ENCODE assay signal across 8 cellular contexts in genomic region chr15:89442671-89443307, GRCh38.
DNase-seq lines count a peak whose midpoint lies in the region; ATAC-seq and TF ChIP-seq lines count a peak whose summit lies in the region.

No MANE protein-coding gene starts in this region.

- peak; percentile 67 for DNase-seq in AG08395 (ENCODE audit: low spot score)
- DNase-seq in NCI-H2227 (lab: John Stamatoyannopoulos, UW; ENCODE audit: unreplicated experiment) = peak; percentile 83
- DNase-seq in activated T-cell treated with anti-CD3 and anti-CD28 coated beads for 48 hours (ENCODE audit: low read depth) = peak; percentile 62
- DNase-seq in germinal center (ENCODE audit: low spot score) = peak; percentile 66
- peak; percentile 27 for DNase-seq in stimulated activated CD4-positive, alpha-beta T cell treated with anti-CD3 and anti-CD28 coated beads, Interleukin-12 subunit alpha, Interleukin-12 subunit beta, amount 100 ng/mL, for 4 hours

- ATAC-seq in HG02870 (IDR thresholded peaks at IDR 0.05; ENCODE audit: unreplicated experiment) (no peak), GM21717 (IDR thresholded peaks at IDR 0.05; ENCODE audit: unreplicated experiment) (no peak)

- TF ChIP-seq CTCF in GM12873 (IDR thresholded peaks at IDR 0.05; ENCODE audit: insufficient read depth, low read depth, low read length, missing control alignments) = peak; percentile 80

Comparison
In these comparisons a context has a peak if more than half of its experiments do, and no peak if none do; other contexts are left out.
1. DNase-seq: peak in every context shown above with its lines; median percentile 83 in NCI-H2227; 67 in AG08395; 66 in germinal center; 62 in activated T-cell treated with anti-CD3 and anti-CD28 coated beads for 48 hours; 27 in stimulated activated CD4-positive, alpha-beta T cell treated with anti-CD3 and anti-CD28 coated beads, Interleukin-12 subunit alpha, Interleukin-12 subunit beta, amount 100 ng/mL, for 4 hours.